23 cellular contexts compared by ENCODE assay signal in genomic region chr3:44721231-44722102, GRCh38. TPM values are rescaled to one million over a fixed set of nuclear protein-coding genes. Genes with fewer than 3 reads are reported as not detected.
DNase-seq lines count a peak whose midpoint lies in the region; ATAC-seq, FAIRE-seq and TF ChIP-seq lines count a peak whose summit lies in the region.
"Had no signal": no experiment of that assay in that cellular context is flagged by ENCODE, and none has a peak within 500 bp of the region (broad histone marks: within the 10 kb centered on the region; RNA-seq: fewer than 3 reads in every experiment).

No MANE protein-coding gene starts in this region.

- ATAC-seq in A549 = no peak
- no peak for ATAC-seq in HG02678 (IDR thresholded peaks at IDR 0.05; ENCODE audit: unreplicated experiment)
- ATAC-seq in HG02623 (IDR thresholded peaks at IDR 0.05; ENCODE audit: unreplicated experiment) = no peak
- ATAC-seq: gastrocnemius medialis had no signal

- no peak for TF ChIP-seq RAD21 in A549 (conservative IDR thresholded peaks at IDR 0.05 in 1 of 2, IDR thresholded peaks at IDR 0.05 in 1 of 2)

- no peaks in the 10 kb centered on the region for H3K27me3 ChIP-seq in HUES48 (ENCODE audit: control insufficient read depth, insufficient read depth, low read length)
- H3K27me3 ChIP-seq: gastrocnemius medialis, spleen, uterus had no signal

- intact Hi-C loops in posterior vena cava (cut with DNase I) = no loop called here

- TF ChIP-seq CTCF in A549 (IDR thresholded peaks at IDR 0.05) (no peak), choroid plexus epithelial cell (conservative IDR thresholded peaks at IDR 0.05; ENCODE audit: low read depth, low read length) (no peak)

- H3K4me2 ChIP-seq in A549 = no peak overlapping the region

- TF ChIP-seq POLR2A in A549 (IDR thresholded peaks at IDR 0.05; ENCODE audit: low read length) = no peak

- H3K9ac ChIP-seq in HUES48 (ENCODE audit: low read depth, low read length) = no peak overlapping the region

- POLR2A ChIA-PET in A549 (lab: Yijun Ruan, JAX) = no interaction called here

- peaks cover 88% of the 10 kb centered on the region for H3K9me3 ChIP-seq in A549
- H3K9me3 ChIP-seq in HUES48 (ENCODE audit: control insufficient read depth, insufficient read depth, low read length) = peaks cover 87% of the 10 kb centered on the region

- DNase-seq in A549 (ENCODE audit: low read depth in 1 of 2, low spot score in 1 of 2) (peak in 1 of 2 experiments; percentile 12), choroid plexus epithelial cell (ENCODE audit: low read depth) (peak; percentile 24), iris pigment epithelial cell (ENCODE audit: low read depth) (peak; percentile 17), posterior vena cava (ENCODE audit: low spot score) (no peak), NCI-H446 (lab: John Stamatoyannopoulos, UW) (no peak)
- DNase-seq: activated CD4-positive, alpha-beta T cell treated with anti-CD3 and anti-CD28 coated beads, Interleukin-2, amount 50 U/mL, for 4 hours; DMS79; gastrocnemius medialis; midbrain; NCI-H1417; NCI-H2171 treated with DMSO at 0.1 percent for 48 hours; NCI-H82; spleen; T-helper 2 cell; uterus; WERI-Rb-1 had no signal

- no peak for FAIRE-seq in A549 (lab: Jason Lieb, UNC)

- peaks cover 27% of the 10 kb centered on the region for H3K36me3 ChIP-seq in HUES48 (ENCODE audit: control insufficient read depth, insufficient read depth, low read length)
- H3K36me3 ChIP-seq: uterus had no signal

- no peak for TF ChIP-seq EP300 in A549 (IDR thresholded peaks at IDR 0.05)

- CTCF ChIA-PET in A549 (lab: Yijun Ruan, JAX) = no interaction called here

- WGBS in A549 (ENCODE audit: missing lambda C conversion rate) = 79% methylated on average over 10 of the region's 10 CpGs

- no peaks in the 10 kb centered on the region for H3K4me1 ChIP-seq in A549
- no peaks in the 10 kb centered on the region for H3K4me1 ChIP-seq in HUES48 (ENCODE audit: control insufficient read depth, insufficient read depth, low read length)
- H3K4me1 ChIP-seq: gastrocnemius medialis, spleen, uterus had no signal

- H3K27ac ChIP-seq in A549 (no peak overlapping the region), HUES48 (ENCODE audit: low read depth, low read length) (no peak overlapping the region)
- H3K27ac ChIP-seq: gastrocnemius medialis, spleen, uterus, WERI-Rb-1 had no signal

- H3K4me3 ChIP-seq in A549 (no peak overlapping the region), HUES48 (ENCODE audit: low read depth, low read length) (peak overlapping the region; percentile 12; the same call in 1 of the 2 replicates), choroid plexus epithelial cell (ENCODE audit: low read depth, low read length) (no peak overlapping the region)
- H3K4me3 ChIP-seq: spleen, uterus had no signal

TF ChIP-seq in A549, 52 proteins besides CTCF, POLR2A, EP300 and RAD21:
- TF ChIP-seq RFX5 (IDR thresholded peaks at IDR 0.05) = no peak
- TF ChIP-seq GATA3 (IDR thresholded peaks at IDR 0.05; ENCODE audit: borderline replicate concordance) = peak; percentile 30; the same call in 1 of the 2 replicates
- peak in 1 of 2 experiments; percentile 44; a peak in 2 of 4 replicates for TF ChIP-seq CEBPB (IDR thresholded peaks at IDR 0.05)
- TF ChIP-seq NFE2L2 (conservative IDR thresholded peaks at IDR 0.05; ENCODE audit: low read length) = no peak
- TF ChIP-seq SMC3 (IDR thresholded peaks at IDR 0.05) = no peak
- TF ChIP-seq BCL3 (IDR thresholded peaks at IDR 0.05) = no peak
- TF ChIP-seq ELK1 (IDR thresholded peaks at IDR 0.05; ENCODE audit: low read depth, low read length) = no peak
- no peak for TF ChIP-seq ZFP36 (IDR thresholded peaks at IDR 0.05; ENCODE audit: borderline replicate concordance, partially characterized antibody)
- no peak for TF ChIP-seq TP53 (CRISPR knock-in tag; IDR thresholded peaks at IDR 0.05)
- TF ChIP-seq CBX8 (IDR thresholded peaks at IDR 0.05) = no peak
- TF ChIP-seq ZNF302 (CRISPR knock-in tag; IDR thresholded peaks at IDR 0.05) = no peak
- no peak for TF ChIP-seq NPAS2 (CRISPR knock-in tag; IDR thresholded peaks at IDR 0.05; ENCODE audit: borderline replicate concordance)

RNA-seq across cellular contexts. Expression of gene ZNF501, which starts 8.0 kb away (rescaled TPM):
- polyA plus RNA-seq in A549 (2011; rRNA removed) = 0.03 TPM in 1 of 2 replicates, not detected in the other
- not detected in 2 replicates for polyA plus RNA-seq in A549 (2012; cell fraction: cytosol; rRNA removed)
- not detected in 2 replicates for polyA plus RNA-seq in A549 (2012; cell fraction: nucleus; rRNA removed)
- 0.03 to 0.09 TPM in 2 of 3 replicates, not detected in the other for polyA plus RNA-seq in A549 (2017; fragmentation: RNase III; extraction: RNeasy Plus Mini Kit Qiagen cat#74134 plus additional on column Dnase treatment)
- 0.21 TPM in 1 of 2 replicates, not detected in the other for polyA minus RNA-seq in A549 (2011; rRNA and poly(A)+ RNA removed)
- 1 to 10 TPM; 7.2 to 8.1 TPM for total RNA-seq in posterior vena cava
- total RNA-seq: HT1080 had no signal

RNA-seq across cellular contexts. Expression of gene ZNF502, which starts 9.0 kb away (rescaled TPM):
- 3.3 TPM in 2 replicates for polyA plus RNA-seq in A549 (2011; rRNA removed)
- 0.74 and 0.75 TPM in 2 replicates for polyA plus RNA-seq in A549 (2012; cell fraction: cytosol; rRNA removed)
- 0.70 and 0.75 TPM in 2 replicates for polyA plus RNA-seq in A549 (2012; cell fraction: nucleus; rRNA removed)
- polyA plus RNA-seq in A549 (2017; fragmentation: RNase III; extraction: RNeasy Plus Mini Kit Qiagen cat#74134 plus additional on column Dnase treatment) = 1.5 to 1.8 TPM (median 1.7 TPM) in 3 replicates
- polyA minus RNA-seq in A549 (2011; rRNA and poly(A)+ RNA removed) = 1.4 and 2.1 TPM in 2 replicates
- total RNA-seq in posterior vena cava = 1 to 10 TPM; 5.7 to 5.8 TPM
- total RNA-seq: chondrocyte, neural crest cell, progenitor cell of endocrine pancreas had no signal

RNA-seq across cellular contexts. Expression of gene KIAA1143, which starts 40.0 kb away (rescaled TPM):
- polyA plus RNA-seq in A549 (2011; rRNA removed) (13.3 and 16.6 TPM in 2 replicates), A549 (2017; fragmentation: RNase III; extraction: RNeasy Plus Mini Kit Qiagen cat#74134 plus additional on column Dnase treatment) (10.1 to 10.8 TPM (median 10.6 TPM) in 3 replicates)
- 3.0 and 3.2 TPM in 2 replicates for polyA plus RNA-seq in A549 (2012; cell fraction: cytosol; rRNA removed)
- polyA plus RNA-seq in A549 (2012; cell fraction: nucleus; rRNA removed) = 1.2 and 2.7 TPM in 2 replicates
- 9.4 and 10.6 TPM in 2 replicates for polyA minus RNA-seq in A549 (2011; rRNA and poly(A)+ RNA removed)
- total RNA-seq in posterior vena cava = 10 to 100 TPM; 26.9 to 27.2 TPM

RNA-seq across cellular contexts. Expression of gene KIF15, which starts 40.1 kb away (rescaled TPM):
- polyA plus RNA-seq in A549 (2011; rRNA removed) = 6.8 and 13.5 TPM in 2 replicates
- polyA plus RNA-seq in A549 (2012; cell fraction: cytosol; rRNA removed) = 2.0 and 2.4 TPM in 2 replicates
- polyA plus RNA-seq in A549 (2012; cell fraction: nucleus; rRNA removed) = 1.6 and 1.9 TPM in 2 replicates
- polyA plus RNA-seq in A549 (2017; fragmentation: RNase III; extraction: RNeasy Plus Mini Kit Qiagen cat#74134 plus additional on column Dnase treatment) = 7.7 to 8.7 TPM (median 8.4 TPM) in 3 replicates
- polyA minus RNA-seq in A549 (2011; rRNA and poly(A)+ RNA removed) = 5.1 and 5.6 TPM in 2 replicates
- total RNA-seq in posterior vena cava = under 1 TPM; 0.19 to 0.65 TPM

Comparison
In these comparisons a context has a peak if more than half of its experiments do, and no peak if none do; other contexts are left out.
1. DNase-seq: peak in choroid plexus epithelial cell (single experiment) and iris pigment epithelial cell (single experiment); none in posterior vena cava (single experiment) and NCI-H446 (0 of 2).